Comparison of ENCODE assay signal across 2 cellular contexts in genomic region chr18:8765692-8766463, GRCh38.
TF ChIP-seq lines count a peak whose summit lies in the region.

No MANE protein-coding gene starts in this region.

TF ChIP-seq in GM23338, 12 proteins besides CTCF, POLR2A, EP300 and RAD21 (continued from another document):
- TF ChIP-seq REST (IDR thresholded peaks at IDR 0.05; ENCODE audit: unreplicated experiment) (no peak), ETS1 (IDR thresholded peaks at IDR 0.05) (no peak), CREB1 (CRISPR knock-in tag; IDR thresholded peaks at IDR 0.05; ENCODE audit: low read depth) (no peak), STAT1 (IDR thresholded peaks at IDR 0.05; ENCODE audit: unreplicated experiment) (no peak), POLR2AphosphoS5 (IDR thresholded peaks at IDR 0.05; ENCODE audit: low read depth) (no peak)
TF ChIP-seq in GM23338: peak in this region for 0.

TF ChIP-seq in WTC11, 78 proteins besides CTCF, POLR2A, EP300 and RAD21 (continued from another document):
- TF ChIP-seq FOXP4 (CRISPR knock-in tag; IDR thresholded peaks at IDR 0.05) (no peak), CBFB (CRISPR knock-in tag; IDR thresholded peaks at IDR 0.05; ENCODE audit: low read depth) (no peak), ZNF232 (CRISPR knock-in tag; IDR thresholded peaks at IDR 0.05) (no peak), AFF4 (CRISPR knock-in tag; IDR thresholded peaks at IDR 0.05; ENCODE audit: borderline replicate concordance) (no peak), MXD4 (CRISPR knock-in tag; IDR thresholded peaks at IDR 0.05; ENCODE audit: borderline replicate concordance) (no peak), GRHL2 (CRISPR knock-in tag; IDR thresholded peaks at IDR 0.05; ENCODE audit: insufficient replicate concordance, severe bottlenecking) (no peak)
